In the genomic region with DNA sequence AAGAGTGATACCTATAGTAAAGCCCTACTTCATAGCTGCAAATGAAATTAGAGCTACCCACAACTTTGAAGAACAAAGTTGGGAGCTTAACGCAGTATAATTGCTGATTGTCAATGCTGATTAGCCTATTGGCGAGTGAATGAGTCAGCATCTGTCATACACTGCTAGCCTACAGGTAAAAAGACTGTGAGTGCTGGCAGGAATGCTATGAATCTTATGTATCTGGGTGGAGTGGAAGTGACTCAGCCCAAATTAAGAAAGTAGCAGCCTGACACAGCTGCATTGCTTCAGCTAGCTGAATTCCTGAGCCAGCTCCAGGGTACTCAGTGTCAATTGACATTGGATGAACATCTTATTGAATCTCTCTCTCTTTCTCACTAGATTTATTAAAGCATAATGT, we compare ENCODE assay signal across 17 cellular contexts.
A peak's percentile ranks its signal among the peaks of the same experiment; 100 is the strongest.
DNase-seq lines count a peak whose midpoint lies in the region; FAIRE-seq and TF ChIP-seq lines count a peak whose summit lies in the region.
"Had no signal": no experiment of that assay in that cellular context is flagged by ENCODE, and none has a peak within 500 bp of the region (broad histone marks: within the 10 kb centered on the region; RNA-seq: fewer than 3 reads in every experiment).

No MANE protein-coding gene starts in this region.

- no peak overlapping the region for H2BK20ac ChIP-seq in H1 (ENCODE audit: low read length)

- peaks cover 6 to 7% of the 10 kb centered on the region in 2 experiments for H3K9me3 ChIP-seq in H1 (ENCODE audit: insufficient read depth in 2 of 2, low read depth in 1 of 2, low read length in 1 of 2)
- H3K9me3 ChIP-seq: neutrophil had no signal

- H3K9me3 Mint-ChIP-seq in glutamatergic neuron (ENCODE audit: unreplicated experiment): no peaks in the 10 kb centered on the region

- in situ Hi-C loops in Caki2 (cut with HindIII; ENCODE audit: low pct_unique_long_range_greater_than_20kb, low sequenced_read_pairs): no loop called here
- in situ Hi-C loops in KBM-7 (cut with MboI; ENCODE audit: low pct_unique_long_range_greater_than_20kb, low sequenced_read_pairs): no loop called here

- no peak overlapping the region for H2BK120ac ChIP-seq in H1 (replicated peaks; ENCODE audit: low read depth, low read length)

- peak; percentile 13 for FAIRE-seq in H1 (lab: Jason Lieb, UNC)
- FAIRE-seq: GM19239 had no signal

- no peaks in the 10 kb centered on the region for H3K4me1 ChIP-seq in H1 (replicated peaks in 1 of 4; ENCODE audit: control insufficient read depth in 3 of 4, insufficient read depth in 4 of 4, low read length in 3 of 4)
- H3K4me1 ChIP-seq: tibial nerve had no signal

- TF ChIP-seq POLR2A in H1 (IDR thresholded peaks at IDR 0.05; ENCODE audit: control extremely low read depth in 1 of 2, low read depth in 2 of 2, low read length in 2 of 2): no peak

- no peak overlapping the region for H3K27ac ChIP-seq in H1 (ENCODE audit: low read depth, low read length)
- H3K27ac ChIP-seq: neutrophil, skin epidermis, tibial nerve had no signal

- no peaks in the 10 kb centered on the region for H3K27me3 Mint-ChIP-seq in glutamatergic neuron (ENCODE audit: unreplicated experiment)

- H4K91ac ChIP-seq in H1 (replicated peaks; ENCODE audit: insufficient read length, low read length): no peak overlapping the region

- no peak for TF ChIP-seq RAD21 in H1 (IDR thresholded peaks at IDR 0.05 in 1 of 2, conservative IDR thresholded peaks at IDR 0.05 in 1 of 2; ENCODE audit: low read depth in 2 of 2, low read length in 2 of 2)

- no peak overlapping the region for H3K18ac ChIP-seq in H1 (ENCODE audit: extremely low read depth, low read length)

- no peak overlapping the region for H3K23ac ChIP-seq in H1 (ENCODE audit: insufficient read length)

- H3K4me1 Mint-ChIP-seq in glutamatergic neuron (ENCODE audit: low read depth, unreplicated experiment): no peaks in the 10 kb centered on the region
- H3K4me1 Mint-ChIP-seq: mesothelial cell of epicardium; stimulated activated effector memory CD8-positive, alpha-beta T cell treated with anti-CD3 and anti-CD28 coated beads, Interleukin-12 subunit alpha, Interleukin-12 subunit beta, amount 100 ng/mL, for 72 hours had no signal

- no peak for TF ChIP-seq EP300 in H1 (IDR thresholded peaks at IDR 0.05; ENCODE audit: borderline replicate concordance in 1 of 2, low read depth in 2 of 2, low read length in 2 of 2)

- H4K8ac ChIP-seq in H1 (ENCODE audit: extremely low read depth, insufficient read depth, low read length): no peak overlapping the region

- no peak overlapping the region for H3K4me3 ChIP-seq in H1 (ENCODE audit: extremely low read depth in 1 of 4, insufficient read depth in 2 of 4, low read depth in 3 of 4, low read length in 4 of 4)
- H3K4me3 ChIP-seq: skin epidermis, tibial nerve had no signal

- no peaks in the 10 kb centered on the region for H3K79me2 ChIP-seq in H1 (ENCODE audit: control insufficient read depth in 1 of 2, insufficient read depth in 2 of 2, low read length in 2 of 2)

- H3K4me2 ChIP-seq in H1 (ENCODE audit: insufficient read depth in 1 of 2, low read depth in 2 of 2, low read length in 2 of 2): no peak overlapping the region

- no peaks in the 10 kb centered on the region for H3K79me1 ChIP-seq in H1 (ENCODE audit: low read depth, low read length)

- no peaks in the 10 kb centered on the region for H4K20me1 ChIP-seq in H1 (replicated peaks in 1 of 2; ENCODE audit: control insufficient read depth in 1 of 2, insufficient read depth in 2 of 2, low read length in 2 of 2)

- no peak overlapping the region for H3K4ac ChIP-seq in H1 (replicated peaks; ENCODE audit: insufficient read length, low read depth, low read length)

- H2AFZ ChIP-seq in H1 (ENCODE audit: low read length): no peak overlapping the region

- H2BK5ac ChIP-seq in H1 (ENCODE audit: low read depth, low read length): no peak overlapping the region

- H3K27ac Mint-ChIP-seq in glutamatergic neuron (ENCODE audit: unreplicated experiment): no peak overlapping the region
- H3K27ac Mint-ChIP-seq: mesothelial cell of epicardium; stimulated activated effector memory CD8-positive, alpha-beta T cell treated with anti-CD3 and anti-CD28 coated beads, Interleukin-12 subunit alpha, Interleukin-12 subunit beta, amount 100 ng/mL, for 72 hours had no signal

- POLR2A ChIA-PET in H1 (lab: Charles Lee; ENCODE audit: partially characterized antibody): no interaction called here

- DNase-seq in Caki2 (ENCODE audit: low read depth) (peak; percentile 33), NCI-H460 (ENCODE audit: extremely low read depth, low read depth) (peak; percentile 41), H1 (ENCODE audit: low read depth in 1 of 2, low spot score in 2 of 2) (peak in 1 of 2 experiments; percentile 15), kidney glomerular epithelial cell (lab: John Stamatoyannopoulos, UW) (peak; percentile 22), foreskin melanocyte (no peak), KBM-7 (no peak), Kasumi-1 (lab: John Stamatoyannopoulos, UW) (no peak), glutamatergic neuron (no peak)
- DNase-seq: activated CD4-positive, alpha-beta T cell treated with anti-CD3 and anti-CD28 coated beads, Interleukin-2, amount 50 U/mL, for 4 hours; amniotic stem cell; NCI-H2081 treated with DMSO at 0.1 percent for 48 hours had no signal

- no peak overlapping the region for H3K4me3 Mint-ChIP-seq in glutamatergic neuron (ENCODE audit: unreplicated experiment)
- H3K4me3 Mint-ChIP-seq: mesothelial cell of epicardium; stimulated activated effector memory CD8-positive, alpha-beta T cell treated with anti-CD3 and anti-CD28 coated beads, Interleukin-12 subunit alpha, Interleukin-12 subunit beta, amount 100 ng/mL, for 72 hours had no signal

- H3K9ac ChIP-seq in H1 (replicated peaks in 1 of 4; ENCODE audit: extremely low read depth in 1 of 4, low read depth in 3 of 4, low read length in 3 of 4): no peak overlapping the region

- no peak overlapping the region for H2BK15ac ChIP-seq in H1 (ENCODE audit: low read length)

- H3K56ac ChIP-seq in H1 (replicated peaks; ENCODE audit: insufficient read length, low read depth, low read length): no peak overlapping the region

- no peak overlapping the region for H2BK12ac ChIP-seq in H1 (ENCODE audit: low read depth, low read length)

- no peaks in the 10 kb centered on the region for H3K27me3 ChIP-seq in H1 (replicated peaks in 1 of 4; ENCODE audit: control insufficient read depth in 3 of 4, extremely low read depth in 1 of 4, insufficient read depth in 3 of 4, low read length in 3 of 4)
- H3K27me3 ChIP-seq: neutrophil, tibial nerve had no signal

- CTCF ChIA-PET in H1 (lab: Charles Lee; ENCODE audit: partially characterized antibody): no interaction called here

- no peak overlapping the region for H2AK5ac ChIP-seq in H1 (ENCODE audit: low read depth, low read length)

- peaks cover 5% of the 10 kb centered on the region for H3K36me3 Mint-ChIP-seq in glutamatergic neuron (ENCODE audit: unreplicated experiment)
- H3K36me3 Mint-ChIP-seq: mesothelial cell of epicardium; stimulated activated effector memory CD8-positive, alpha-beta T cell treated with anti-CD3 and anti-CD28 coated beads, Interleukin-12 subunit alpha, Interleukin-12 subunit beta, amount 100 ng/mL, for 72 hours had no signal

- H4K5ac ChIP-seq in H1 (ENCODE audit: insufficient read length, low read depth, low read length): no peak overlapping the region

- TF ChIP-seq CTCF in H1 (IDR thresholded peaks at IDR 0.05; ENCODE audit: control extremely low read depth in 1 of 3, insufficient read depth in 1 of 3, low read depth in 1 of 3, low read length in 3 of 3) (no peak), glutamatergic neuron (IDR thresholded peaks at IDR 0.05; ENCODE audit: partially characterized antibody, unreplicated experiment) (no peak)

- WGBS in H1 (ENCODE audit: extremely low coverage in 1 of 2, insufficient coverage in 1 of 2, insufficient read length in 1 of 2, insufficient replicate concordance in 2 of 2, low coverage in 1 of 2, low lambda C conversion rate in 2 of 2, missing lambda C conversion rate in 1 of 2), 2 experiments: 93% methylated on average over 2 of the region's 2 CpGs; no CpG with 5 or more reads in 1 of the 2 experiments

- H3K14ac ChIP-seq in H1 (ENCODE audit: insufficient read length): no peak overlapping the region

- H3K23me2 ChIP-seq in H1 (ENCODE audit: low read depth, low read length): no peaks in the 10 kb centered on the region

- H3K36me3 ChIP-seq in H1 (ENCODE audit: control insufficient read depth in 2 of 4, insufficient read depth in 4 of 4, low read length in 3 of 4): no peaks in the 10 kb centered on the region
- H3K36me3 ChIP-seq: neutrophil, tibial nerve had no signal

TF ChIP-seq in H1, 55 proteins besides CTCF, POLR2A, EP300 and RAD21:
- no peak for TF ChIP-seq TAF1 (IDR thresholded peaks at IDR 0.05; ENCODE audit: low read depth, low read length)
- TF ChIP-seq MAFK (IDR thresholded peaks at IDR 0.05; ENCODE audit: low read depth, low read length): peak; percentile 85
- TF ChIP-seq BACH1 (IDR thresholded peaks at IDR 0.05; ENCODE audit: low read length): peak; percentile 96
- TF ChIP-seq JUND (IDR thresholded peaks at IDR 0.05; ENCODE audit: low read length): peak; percentile 49; the same call in 1 of the 2 replicates
- peak; percentile 73 for TF ChIP-seq TEAD4 (IDR thresholded peaks at IDR 0.05; ENCODE audit: low read depth, low read length)
TF ChIP-seq in H1: peak in this region for 4.

Comparison
In these comparisons a context has a peak if more than half of its experiments do, and no peak if none do; other contexts are left out.
1. DNase-seq: peak in Caki2 (single experiment), NCI-H460 (single experiment) and kidney glomerular epithelial cell (single experiment); none in foreskin melanocyte (single experiment), KBM-7 (single experiment), Kasumi-1 (0 of 2) and glutamatergic neuron (single experiment).